17 cellular contexts compared by ENCODE assay signal in the genomic region with DNA sequence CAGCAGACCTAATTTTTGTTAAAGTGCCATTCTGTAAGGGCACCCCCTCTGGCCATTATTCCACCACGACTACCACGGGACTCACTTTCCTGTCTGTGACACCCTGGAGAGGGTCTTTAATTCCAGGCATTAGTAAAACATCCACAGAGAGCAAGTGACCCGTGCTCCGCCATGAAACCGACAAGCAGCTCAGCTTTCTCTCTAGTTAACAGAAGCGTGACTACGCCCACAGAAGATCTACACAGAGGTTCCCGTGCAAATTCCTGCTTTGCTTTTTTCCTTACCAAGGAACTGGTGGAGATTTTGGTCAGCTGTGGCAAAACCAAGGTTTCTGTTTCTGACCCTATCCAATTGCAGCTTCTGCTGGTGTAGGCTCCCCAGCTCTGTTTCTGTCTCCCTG. TPM values are rescaled to one million over a fixed set of nuclear protein-coding genes. Genes with fewer than 3 reads are reported as not detected.
"Had no signal": no experiment of that assay in that cellular context is flagged by ENCODE, and none has a peak within 500 bp of the region (broad histone marks: within the 10 kb centered on the region; RNA-seq: fewer than 3 reads in every experiment).

No MANE protein-coding gene starts in this region.

- H3K9me3 ChIP-seq: right lobe of liver, testis had no signal

- ATAC-seq: stimulated activated naive CD8-positive, alpha-beta T cell treated with anti-CD3 and anti-CD28 coated beads, Interleukin-15, Interleukin-2, amounts not matched to agents 100 U/mL and 50 U/mL, for 24 hours; T-helper 17 cell had no signal

- H3K4me3 ChIP-seq: right lobe of liver, testis had no signal

- H3K27me3 ChIP-seq: right lobe of liver, testis had no signal

- H3K27ac ChIP-seq: coronary artery, epithelial cell of prostate, right lobe of liver, testis had no signal

- H3K4me1 ChIP-seq: testis had no signal

- H3K36me3 ChIP-seq: right lobe of liver had no signal

- DNase-seq: activated CD4-positive, alpha-beta T cell treated with anti-CD3 and anti-CD28 coated beads, Interleukin-2, amount 50 U/mL, for 1 hour; activated CD4-positive, CD25-positive, alpha-beta regulatory T cell; activated naive CD4-positive, alpha-beta T cell treated with anti-CD3 and anti-CD28 coated beads, Interleukin-2, amount 10 ng/mL, durations not matched to agents 7 days and 5 days; activated T-cell treated with anti-CD3 and anti-CD28 coated beads for 4 hours; central memory CD4-positive, alpha-beta T cell; effector memory CD4-positive, alpha-beta T cell; naive B cell; right lobe of liver; stimulated activated CD4-positive, alpha-beta T cell treated with anti-CD3 and anti-CD28 coated beads, Interleukin-12 subunit alpha, Interleukin-12 subunit beta, amount 100 ng/mL, for 4 hours; stimulated activated CD4-positive, alpha-beta T cell treated with anti-CD3 and anti-CD28 coated beads, Interleukin-2, amount 100 ng/mL, for 48 hours; stimulated activated naive CD8-positive, alpha-beta T cell treated with anti-CD3 and anti-CD28 coated beads, Interleukin-15, Interleukin-2, amounts not matched to agents 100 U/mL and 50 U/mL, for 24 hours; T-helper 17 cell; testis had no signal

RNA-seq across cellular contexts. Expression of a gene that starts 4.4 kb away (rescaled TPM):
- total RNA-seq: activated CD8-positive, alpha-beta memory T cell treated with anti-CD3 and anti-CD28 coated beads for 36 hours; activated T-helper 2 cell treated with anti-CD3 and anti-CD28 coated beads, Interferon-gamma antibody, Interleukin-2, Interleukin-4, amounts not matched to agents 10 μg/mL and 5 μg/mL and 100 μg/mL, durations not matched to agents 14 hours and 24 hours and 36 hours; T-helper 17 cell had no signal
